ENCODE assay signal across 15 cellular contexts in genomic region chr13:42153371-42153770, GRCh38.
"Had no signal": no experiment of that assay in that cellular context is flagged by ENCODE, and none has a peak within 500 bp of the region (broad histone marks: within the 10 kb centered on the region; RNA-seq: fewer than 3 reads in every experiment).

No MANE protein-coding gene starts in this region.

- H3K9me3 Mint-ChIP-seq: activated CD8-positive, alpha-beta T cell treated with anti-CD3 and anti-CD28 coated beads for 36 hours; activated naive CD4-positive, alpha-beta T cell treated with anti-CD3 and anti-CD28 coated beads, Interleukin-2, amount 10 ng/mL, durations not matched to agents 7 days and 5 days; naive B cell had no signal

- H3K9me3 ChIP-seq: body of pancreas, tibial nerve had no signal

- H2AFZ ChIP-seq: hepatocyte had no signal

- DNase-seq: activated CD4-positive, alpha-beta T cell treated with anti-CD3 and anti-CD28 coated beads for 36 hours; activated CD8-positive, alpha-beta memory T cell treated with anti-CD3 and anti-CD28 coated beads, Interleukin-2, amount 50 U/mL, for 48 hours; activated CD8-positive, alpha-beta T cell treated with anti-CD3 and anti-CD28 coated beads for 36 hours; activated naive CD4-positive, alpha-beta T cell treated with anti-CD3 and anti-CD28 coated beads, Interleukin-2, amount 10 ng/mL, durations not matched to agents 7 days and 5 days; body of pancreas; midbrain; naive B cell; small intestine; T-cell; T1000 had no signal

- H3K27ac Mint-ChIP-seq: activated CD4-positive, alpha-beta T cell treated with anti-CD3 and anti-CD28 coated beads for 36 hours; activated CD8-positive, alpha-beta T cell treated with anti-CD3 and anti-CD28 coated beads for 36 hours; activated naive CD4-positive, alpha-beta T cell treated with anti-CD3 and anti-CD28 coated beads, Interleukin-2, amount 10 ng/mL, durations not matched to agents 7 days and 5 days; activated T-helper 2 cell treated with anti-CD3 and anti-CD28 coated beads, Interferon-gamma antibody, Interleukin-2, Interleukin-4, amounts not matched to agents 10 μg/mL and 5 μg/mL and 100 μg/mL, durations not matched to agents 14 hours and 24 hours and 36 hours; T-cell had no signal

- H3K27me3 ChIP-seq: body of pancreas, hepatocyte, tibial nerve had no signal

- H3K4me3 ChIP-seq: body of pancreas, hepatocyte, lung, SK-N-MC, tibial nerve had no signal

- H3K4me3 Mint-ChIP-seq: activated CD4-positive, alpha-beta T cell treated with anti-CD3 and anti-CD28 coated beads for 36 hours; activated CD8-positive, alpha-beta T cell treated with anti-CD3 and anti-CD28 coated beads for 36 hours; activated naive CD4-positive, alpha-beta T cell treated with anti-CD3 and anti-CD28 coated beads, Interleukin-2, amount 10 ng/mL, durations not matched to agents 7 days and 5 days; naive B cell; T-cell had no signal

- H3K79me2 ChIP-seq: hepatocyte had no signal

- ATAC-seq: activated CD4-positive, alpha-beta T cell treated with anti-CD3 and anti-CD28 coated beads for 36 hours; activated CD8-positive, alpha-beta T cell treated with anti-CD3 and anti-CD28 coated beads for 36 hours; body of pancreas; T-cell had no signal

- H3K27ac ChIP-seq: body of pancreas, hepatocyte, SK-N-MC, tibial nerve had no signal

- H3K4me1 Mint-ChIP-seq: naive B cell had no signal

- H3K4me1 ChIP-seq: tibial nerve had no signal

- H3K4me2 ChIP-seq: hepatocyte had no signal

- H3K36me3 Mint-ChIP-seq: naive B cell had no signal
